Comparison of ENCODE assay signal across 1 cellular context in genomic region chr12:76018672-76019071, GRCh38.
TF ChIP-seq lines count a peak whose summit lies in the region.

No MANE protein-coding gene starts in this region.

TF ChIP-seq in GM23338, 12 proteins besides CTCF, POLR2A, EP300 and RAD21 (continued from another document):
- TF ChIP-seq, protein P1, sequence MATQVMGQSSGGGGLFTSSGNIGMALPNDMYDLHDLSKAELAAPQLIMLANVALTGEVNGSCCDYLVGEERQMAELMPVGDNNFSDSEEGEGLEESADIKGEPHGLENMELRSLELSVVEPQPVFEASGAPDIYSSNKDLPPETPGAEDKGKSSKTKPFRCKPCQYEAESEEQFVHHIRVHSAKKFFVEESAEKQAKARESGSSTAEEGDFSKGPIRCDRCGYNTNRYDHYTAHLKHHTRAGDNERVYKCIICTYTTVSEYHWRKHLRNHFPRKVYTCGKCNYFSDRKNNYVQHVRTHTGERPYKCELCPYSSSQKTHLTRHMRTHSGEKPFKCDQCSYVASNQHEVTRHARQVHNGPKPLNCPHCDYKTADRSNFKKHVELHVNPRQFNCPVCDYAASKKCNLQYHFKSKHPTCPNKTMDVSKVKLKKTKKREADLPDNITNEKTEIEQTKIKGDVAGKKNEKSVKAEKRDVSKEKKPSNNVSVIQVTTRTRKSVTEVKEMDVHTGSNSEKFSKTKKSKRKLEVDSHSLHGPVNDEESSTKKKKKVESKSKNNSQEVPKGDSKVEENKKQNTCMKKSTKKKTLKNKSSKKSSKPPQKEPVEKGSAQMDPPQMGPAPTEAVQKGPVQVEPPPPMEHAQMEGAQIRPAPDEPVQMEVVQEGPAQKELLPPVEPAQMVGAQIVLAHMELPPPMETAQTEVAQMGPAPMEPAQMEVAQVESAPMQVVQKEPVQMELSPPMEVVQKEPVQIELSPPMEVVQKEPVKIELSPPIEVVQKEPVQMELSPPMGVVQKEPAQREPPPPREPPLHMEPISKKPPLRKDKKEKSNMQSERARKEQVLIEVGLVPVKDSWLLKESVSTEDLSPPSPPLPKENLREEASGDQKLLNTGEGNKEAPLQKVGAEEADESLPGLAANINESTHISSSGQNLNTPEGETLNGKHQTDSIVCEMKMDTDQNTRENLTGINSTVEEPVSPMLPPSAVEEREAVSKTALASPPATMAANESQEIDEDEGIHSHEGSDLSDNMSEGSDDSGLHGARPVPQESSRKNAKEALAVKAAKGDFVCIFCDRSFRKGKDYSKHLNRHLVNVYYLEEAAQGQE (IDR thresholded peaks at IDR 0.05; ENCODE audit: unreplicated experiment), result no peak
- TF ChIP-seq POLR2AphosphoS5 (IDR thresholded peaks at IDR 0.05; ENCODE audit: low read depth), result no peak
- no peak for TF ChIP-seq STAT1 (IDR thresholded peaks at IDR 0.05; ENCODE audit: unreplicated experiment)
- TF ChIP-seq EZH2 (IDR thresholded peaks at IDR 0.05; ENCODE audit: low read depth, unreplicated experiment), result no peak
- TF ChIP-seq NANOG (IDR thresholded peaks at IDR 0.05; ENCODE audit: borderline replicate concordance), result no peak
- TF ChIP-seq EZH2phosphoT487 (IDR thresholded peaks at IDR 0.05; ENCODE audit: unreplicated experiment), result no peak
- TF ChIP-seq ZNF462 (CRISPR knock-in tag; IDR thresholded peaks at IDR 0.05), result no peak
- TF ChIP-seq ZNF114 (CRISPR knock-in tag; IDR thresholded peaks at IDR 0.05), result no peak
